Comparison of ENCODE assay signal across 15 cellular contexts in genomic region chr3:58379351-58380073, GRCh38. TPM values are rescaled to one million over a fixed set of nuclear protein-coding genes. Genes with fewer than 3 reads are reported as not detected.
DNase-seq lines count a peak whose midpoint lies in the region; ATAC-seq and TF ChIP-seq lines count a peak whose summit lies in the region.
"Had no signal": no experiment of that assay in that cellular context is flagged by ENCODE, and none has a peak within 500 bp of the region (broad histone marks: within the 10 kb centered on the region; RNA-seq: fewer than 3 reads in every experiment).

No MANE protein-coding gene starts in this region.

- H3K9me3 Mint-ChIP-seq in stimulated activated naive CD8-positive, alpha-beta T cell treated with anti-CD3 and anti-CD28 coated beads, Interleukin-15, Interleukin-2, amounts not matched to agents 100 ng/mL and 50 ng/mL, for 24 hours: no peaks in the 10 kb centered on the region
- H3K9me3 Mint-ChIP-seq in stimulated activated naive CD8-positive, alpha-beta T cell treated with anti-CD3 and anti-CD28 coated beads, Interleukin-15, amount 100 ng/mL, for 72 hours: no peaks in the 10 kb centered on the region
- H3K9me3 Mint-ChIP-seq in activated B cell treated with CpG ODN at 0.5 μM for 24 hours (no peaks in the 10 kb centered on the region), memory B cell (no peaks in the 10 kb centered on the region)
- H3K9me3 Mint-ChIP-seq: CD4-positive, alpha-beta memory T cell had no signal

- no peak overlapping the region for H2AFZ ChIP-seq in SK-N-SH (ENCODE audit: low read depth)

- CTCF ChIA-PET in activated B cell treated with CpG ODN at 0.5 μM for 24 hours (lab: Charles Lee): no interaction called here
- CTCF ChIA-PET in SK-N-SH (lab: Yijun Ruan, JAX): no interaction called here

- H3K4me1 Mint-ChIP-seq in stimulated activated naive CD8-positive, alpha-beta T cell treated with anti-CD3 and anti-CD28 coated beads, Interleukin-15, Interleukin-2, amounts not matched to agents 100 ng/mL and 50 ng/mL, for 24 hours (ENCODE audit: low read depth): peaks cover 4% of the 10 kb centered on the region
- no peaks in the 10 kb centered on the region for H3K4me1 Mint-ChIP-seq in stimulated activated naive CD8-positive, alpha-beta T cell treated with anti-CD3 and anti-CD28 coated beads, Interleukin-15, amount 100 ng/mL, for 72 hours
- H3K4me1 Mint-ChIP-seq in activated B cell treated with CpG ODN at 0.5 μM for 24 hours: peaks cover 30% of the 10 kb centered on the region
- H3K4me1 Mint-ChIP-seq in memory B cell: peaks cover 17% of the 10 kb centered on the region

- H3K4me2 ChIP-seq in SK-N-SH: no peak overlapping the region

- no peak overlapping the region for H3K4me3 ChIP-seq in thyroid gland (replicated peaks in 1 of 3)
- H3K4me3 ChIP-seq in SK-N-SH (ENCODE audit: low read depth in 2 of 2, low read length in 1 of 2): no peak overlapping the region

- H3K9ac ChIP-seq in SK-N-SH: no peak overlapping the region

- no peaks in the 10 kb centered on the region for H3K36me3 ChIP-seq in thyroid gland
- H3K36me3 ChIP-seq in SK-N-SH (replicated peaks in 1 of 2; ENCODE audit: control insufficient read depth in 1 of 2, insufficient read depth in 2 of 2, low read length in 1 of 2): no peaks in the 10 kb centered on the region

- intact Hi-C loops in activated B cell treated with CpG ODN at 0.5 μM for 24 hours (cut with micrococcal nuclease) (no loop called here), thyroid gland (cut with DNase I) (no loop called here)

- no peaks in the 10 kb centered on the region for H3K9me3 ChIP-seq in thyroid gland
- no peaks in the 10 kb centered on the region for H3K9me3 ChIP-seq in SK-N-SH

- POLR2A ChIA-PET in activated B cell treated with CpG ODN at 0.5 μM for 24 hours (lab: Charles Lee): interaction anchor here (0.7 to 1.7 kb wide), 2 partner anchors 44 to 177 kb away, joined by 3 to 4 read pairs; no protein-coding TSS in a partner anchor
- POLR2A ChIA-PET in SK-N-SH (lab: Yijun Ruan, JAX): no interaction called here

- no peak for DNase-seq in stimulated activated naive CD8-positive, alpha-beta T cell treated with anti-CD3 and anti-CD28 coated beads, Interleukin-15, amount 100 ng/mL, for 72 hours
- DNase-seq in activated B cell treated with CpG ODN at 0.5 μM for 24 hours (no peak), memory B cell (ENCODE audit: low spot score in 2 of 2) (no peak), thyroid gland (no peak), NCI-H69 (lab: John Stamatoyannopoulos, UW) (no peak), SK-N-SH (no peak)
- no peak for DNase-seq in activated effector memory CD4-positive, alpha-beta T cell treated with Interleukin-2 at 50 U/mL for 16 hours
- DNase-seq: ACHN; CD4-positive, alpha-beta memory T cell; NCI-H1417; NCI-H1930; NCI-H2171; SIG-M5 had no signal

- H3K4me1 ChIP-seq in thyroid gland (peaks cover 34% of the 10 kb centered on the region in 2 donors), SK-N-SH (ENCODE audit: control insufficient read depth in 1 of 2, insufficient read depth in 2 of 2, low read depth in 1 of 2, low read length in 1 of 2) (peaks cover 5 to 10% of the 10 kb centered on the region in 2 experiments; a peak in 3 of 4 replicates)

- H3K27me3 ChIP-seq in thyroid gland (no peaks in the 10 kb centered on the region), SK-N-SH (ENCODE audit: insufficient read depth) (no peaks in the 10 kb centered on the region)

- TF ChIP-seq RAD21 in SK-N-SH (IDR thresholded peaks at IDR 0.05; ENCODE audit: low read length): no peak

- H3K79me2 ChIP-seq in SK-N-SH (ENCODE audit: insufficient read depth): no peaks in the 10 kb centered on the region

- no peak overlapping the region for H3K4me3 Mint-ChIP-seq in stimulated activated naive CD8-positive, alpha-beta T cell treated with anti-CD3 and anti-CD28 coated beads, Interleukin-15, Interleukin-2, amounts not matched to agents 100 ng/mL and 50 ng/mL, for 24 hours
- H3K4me3 Mint-ChIP-seq in stimulated activated naive CD8-positive, alpha-beta T cell treated with anti-CD3 and anti-CD28 coated beads, Interleukin-15, amount 100 ng/mL, for 72 hours: no peak overlapping the region
- no peak overlapping the region for H3K4me3 Mint-ChIP-seq in activated B cell treated with CpG ODN at 0.5 μM for 24 hours
- H3K4me3 Mint-ChIP-seq in memory B cell: no peak overlapping the region
- H3K4me3 Mint-ChIP-seq: CD4-positive, alpha-beta memory T cell had no signal

- TF ChIP-seq CTCF in activated B cell treated with CpG ODN at 0.5 μM for 24 hours (IDR thresholded peaks at IDR 0.05) (no peak), thyroid gland (IDR thresholded peaks at IDR 0.05) (no peak), SK-N-SH (IDR thresholded peaks at IDR 0.05) (no peak)

- ATAC-seq in stimulated activated naive CD8-positive, alpha-beta T cell treated with anti-CD3 and anti-CD28 coated beads, Interleukin-15, amount 100 ng/mL, for 72 hours: no peak
- ATAC-seq in activated B cell treated with CpG ODN at 0.5 μM for 24 hours (ENCODE audit: low read depth): no peak
- ATAC-seq in memory B cell (ENCODE audit: low read depth): no peak
- ATAC-seq: HepG2 had no signal

- 76 to 79% methylated on average over 4 of the region's 4 CpGs for WGBS in thyroid gland, 2 donors
- WGBS in SK-N-SH (ENCODE audit: low lambda C conversion rate): 88% methylated on average over 4 of the region's 4 CpGs

- H3K36me3 Mint-ChIP-seq in stimulated activated naive CD8-positive, alpha-beta T cell treated with anti-CD3 and anti-CD28 coated beads, Interleukin-15, Interleukin-2, amounts not matched to agents 100 ng/mL and 50 ng/mL, for 24 hours (ENCODE audit: low read depth): peaks cover 27% of the 10 kb centered on the region
- H3K36me3 Mint-ChIP-seq in activated B cell treated with CpG ODN at 0.5 μM for 24 hours (ENCODE audit: low read depth) (peaks cover 52% of the 10 kb centered on the region), memory B cell (peaks cover 18% of the 10 kb centered on the region)

- TF ChIP-seq EP300 in SK-N-SH (IDR thresholded peaks at IDR 0.05; ENCODE audit: borderline replicate concordance in 1 of 2, low read depth in 1 of 2, low read length in 1 of 2): no peak

- H3F3A ChIP-seq in SK-N-SH (replicated peaks; ENCODE audit: insufficient read depth): peaks cover 20% of the 10 kb centered on the region

- H3K27ac ChIP-seq in thyroid gland (peak overlapping the region in 2 of 3 donors; percentile 22 to 24), SK-N-SH (ENCODE audit: low read depth in 2 of 2, low read length in 1 of 2) (no peak overlapping the region)

- peak overlapping the region; percentile 32 for H3K27ac Mint-ChIP-seq in stimulated activated naive CD8-positive, alpha-beta T cell treated with anti-CD3 and anti-CD28 coated beads, Interleukin-15, Interleukin-2, amounts not matched to agents 100 ng/mL and 50 ng/mL, for 24 hours
- peak overlapping the region in 1 of 2 donors; percentile 65 for H3K27ac Mint-ChIP-seq in stimulated activated naive CD8-positive, alpha-beta T cell treated with anti-CD3 and anti-CD28 coated beads, Interleukin-15, amount 100 ng/mL, for 72 hours
- peak overlapping the region; percentile 54 for H3K27ac Mint-ChIP-seq in activated B cell treated with CpG ODN at 0.5 μM for 24 hours
- H3K27ac Mint-ChIP-seq in memory B cell: peak overlapping the region; percentile 72

- no peaks in the 10 kb centered on the region for H4K20me1 ChIP-seq in SK-N-SH (ENCODE audit: insufficient read depth)

- H3K27me3 Mint-ChIP-seq in stimulated activated naive CD8-positive, alpha-beta T cell treated with anti-CD3 and anti-CD28 coated beads, Interleukin-15, Interleukin-2, amounts not matched to agents 100 ng/mL and 50 ng/mL, for 24 hours: no peaks in the 10 kb centered on the region
- no peaks in the 10 kb centered on the region for H3K27me3 Mint-ChIP-seq in stimulated activated naive CD8-positive, alpha-beta T cell treated with anti-CD3 and anti-CD28 coated beads, Interleukin-15, amount 100 ng/mL, for 72 hours
- no peaks in the 10 kb centered on the region for H3K27me3 Mint-ChIP-seq in activated B cell treated with CpG ODN at 0.5 μM for 24 hours
- no peaks in the 10 kb centered on the region for H3K27me3 Mint-ChIP-seq in memory B cell
- H3K27me3 Mint-ChIP-seq: CD4-positive, alpha-beta memory T cell had no signal

- H3K9me2 ChIP-seq in SK-N-SH: no peaks in the 10 kb centered on the region

- TF ChIP-seq POLR2A in thyroid gland (IDR thresholded peaks at IDR 0.05): no peak

TF ChIP-seq in SK-N-SH, 30 proteins besides CTCF, POLR2A, EP300 and RAD21 (continues in another document):
- TF ChIP-seq, protein P1, sequence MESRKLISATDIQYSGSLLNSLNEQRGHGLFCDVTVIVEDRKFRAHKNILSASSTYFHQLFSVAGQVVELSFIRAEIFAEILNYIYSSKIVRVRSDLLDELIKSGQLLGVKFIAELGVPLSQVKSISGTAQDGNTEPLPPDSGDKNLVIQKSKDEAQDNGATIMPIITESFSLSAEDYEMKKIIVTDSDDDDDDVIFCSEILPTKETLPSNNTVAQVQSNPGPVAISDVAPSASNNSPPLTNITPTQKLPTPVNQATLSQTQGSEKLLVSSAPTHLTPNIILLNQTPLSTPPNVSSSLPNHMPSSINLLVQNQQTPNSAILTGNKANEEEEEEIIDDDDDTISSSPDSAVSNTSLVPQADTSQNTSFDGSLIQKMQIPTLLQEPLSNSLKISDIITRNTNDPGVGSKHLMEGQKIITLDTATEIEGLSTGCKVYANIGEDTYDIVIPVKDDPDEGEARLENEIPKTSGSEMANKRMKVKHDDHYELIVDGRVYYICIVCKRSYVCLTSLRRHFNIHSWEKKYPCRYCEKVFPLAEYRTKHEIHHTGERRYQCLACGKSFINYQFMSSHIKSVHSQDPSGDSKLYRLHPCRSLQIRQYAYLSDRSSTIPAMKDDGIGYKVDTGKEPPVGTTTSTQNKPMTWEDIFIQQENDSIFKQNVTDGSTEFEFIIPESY (IDR thresholded peaks at IDR 0.05; ENCODE audit: borderline replicate concordance, low read depth): no peak
- no peak for TF ChIP-seq MXI1 (IDR thresholded peaks at IDR 0.05; ENCODE audit: low read depth, low read length)
- no peak for TF ChIP-seq MEF2A (IDR thresholded peaks at IDR 0.05; ENCODE audit: borderline replicate concordance, low read depth)

RNA-seq across cellular contexts. Expression of gene PXK, which starts 46.8 kb away (rescaled TPM):
- 70.3 and 81.3 TPM in 2 replicates for total RNA-seq in activated B cell treated with CpG ODN at 0.5 μM for 24 hours
- 100 to 1,000 TPM in 3 of 4 donors, 10 to 100 TPM in 1; 98.6 to 139 (median 123) TPM for total RNA-seq in thyroid gland
- polyA plus RNA-seq in SK-N-SH (2012; rRNA removed): 8.4 and 9.3 TPM in 2 replicates
- polyA plus RNA-seq in SK-N-SH (2012; cell fraction: cytosol; rRNA removed): 9.5 and 9.8 TPM in 2 replicates
- 6.1 and 9.6 TPM in 2 replicates for polyA plus RNA-seq in SK-N-SH (2012; cell fraction: nucleus; rRNA removed)

RNA-seq across cellular contexts. Expression of gene PDHB, which starts 54.1 kb away (rescaled TPM):
- total RNA-seq in activated B cell treated with CpG ODN at 0.5 μM for 24 hours (63.0 and 67.3 TPM in 2 replicates), thyroid gland (100 to 1,000 TPM in 1 of 4 donors, 10 to 100 TPM in 3; 51.5 to 139 (median 77.0) TPM)
- 87.5 and 94.7 TPM in 2 replicates for polyA plus RNA-seq in SK-N-SH (2012; rRNA removed)
- polyA plus RNA-seq in SK-N-SH (2012; cell fraction: cytosol; rRNA removed): 107 and 129 TPM in 2 replicates
- polyA plus RNA-seq in SK-N-SH (2012; cell fraction: nucleus; rRNA removed): 32.1 and 63.2 TPM in 2 replicates

Comparison
In these comparisons a context has a peak if more than half of its experiments do, and no peak if none do; other contexts are left out.
1. H3K27ac ChIP-seq: peak in thyroid gland (2 of 3); none in SK-N-SH (0 of 2).